15 cellular contexts compared by ENCODE assay signal in genomic region chr14:94449930-94450329, GRCh38. TPM values are rescaled to one million over a fixed set of nuclear protein-coding genes. Genes with fewer than 3 reads are reported as not detected.
DNase-seq lines count a peak whose midpoint lies in the region; ATAC-seq, FAIRE-seq and TF ChIP-seq lines count a peak whose summit lies in the region.
"Had no signal": no experiment of that assay in that cellular context is flagged by ENCODE, and none has a peak within 500 bp of the region (broad histone marks: within the 10 kb centered on the region; RNA-seq: fewer than 3 reads in every experiment).

No MANE protein-coding gene starts in this region.

- peak overlapping the region; percentile 10 for H3K4ac ChIP-seq in H1 (replicated peaks; ENCODE audit: insufficient read length, low read depth, low read length)

- TF ChIP-seq POLR2A in HepG2 (IDR thresholded peaks at IDR 0.05; ENCODE audit: insufficient read depth in 1 of 2, low read depth in 2 of 2, low read length in 2 of 2): no peak
- no peak for TF ChIP-seq POLR2A in right lobe of liver (IDR thresholded peaks at IDR 0.05)
- TF ChIP-seq POLR2A in H1 (IDR thresholded peaks at IDR 0.05; ENCODE audit: control extremely low read depth in 1 of 2, low read depth in 2 of 2, low read length in 2 of 2): no peak
- TF ChIP-seq POLR2A in H54 (IDR thresholded peaks at IDR 0.05; ENCODE audit: low read depth, low read length): no peak

- H3K27ac ChIP-seq in HepG2 (ENCODE audit: extremely low read length, insufficient read depth, low read length) (peak overlapping the region; percentile 99), right lobe of liver (peak overlapping the region in 1 of 3 donors; percentile 93), H1 (ENCODE audit: low read depth, low read length) (no peak overlapping the region; the same call in 1 of the 2 replicates)
- H3K27ac ChIP-seq: BLaER1 had no signal

- H3K23ac ChIP-seq in H1 (ENCODE audit: insufficient read length): no peak overlapping the region

- H2BK15ac ChIP-seq in H1 (ENCODE audit: low read length): no peak overlapping the region

- H3K9ac ChIP-seq in HepG2 (ENCODE audit: insufficient read depth, low read depth, low read length): peak overlapping the region; percentile 99; the same call in 1 of the 2 replicates
- H3K9ac ChIP-seq in H1 (replicated peaks in 1 of 4; ENCODE audit: extremely low read depth in 1 of 4, low read depth in 3 of 4, low read length in 3 of 4): no peak overlapping the region
- H3K9ac ChIP-seq: BLaER1 had no signal

- no peak for FAIRE-seq in HepG2 (lab: Jason Lieb, UNC)
- FAIRE-seq in H1 (lab: Jason Lieb, UNC): no peak
- FAIRE-seq in H54 (lab: Jason Lieb, UNC): no peak
- FAIRE-seq: HTR-8/SVneo had no signal

- H3K4me3 ChIP-seq in HepG2 (replicated peaks in 1 of 3; ENCODE audit: insufficient read depth in 1 of 3, low read depth in 2 of 3, low read length in 3 of 3): peak overlapping the region in 1 of 3 experiments; percentile 79; a peak in 3 of 6 replicates
- peak overlapping the region in 1 of 3 donors; percentile 68 for H3K4me3 ChIP-seq in right lobe of liver
- H3K4me3 ChIP-seq in H1 (ENCODE audit: extremely low read depth in 1 of 4, insufficient read depth in 2 of 4, low read depth in 3 of 4, low read length in 4 of 4): no peak overlapping the region
- H3K4me3 ChIP-seq: BLaER1 had no signal

- no peaks in the 10 kb centered on the region for H3K4me1 Mint-ChIP-seq in osteocyte (ENCODE audit: unreplicated experiment)
- H3K4me1 Mint-ChIP-seq: CD8-positive, alpha-beta memory T cell had no signal

- no peak overlapping the region for H3K27ac Mint-ChIP-seq in osteocyte (ENCODE audit: unreplicated experiment)

- no peak overlapping the region for H2AK5ac ChIP-seq in H1 (ENCODE audit: low read depth, low read length)

- no peak overlapping the region for H4K8ac ChIP-seq in H1 (ENCODE audit: extremely low read depth, insufficient read depth, low read length)

- no peak overlapping the region for H3K56ac ChIP-seq in H1 (replicated peaks; ENCODE audit: insufficient read length, low read depth, low read length)

- CTCF ChIA-PET in HepG2 (lab: Yijun Ruan, JAX; ENCODE audit: low intra/inter-chr PET ratio, low total read pairs): no interaction called here
- CTCF ChIA-PET in H1 (lab: Charles Lee; ENCODE audit: partially characterized antibody): interaction anchor here (0.7 to 3.9 kb wide), 5 partner anchors 16 to 36 kb away, joined by 3 to 20 read pairs (median 4); no protein-coding TSS in a partner anchor

- H4K20me1 ChIP-seq in HepG2 (ENCODE audit: insufficient read depth, low read length): no peaks in the 10 kb centered on the region
- no peaks in the 10 kb centered on the region for H4K20me1 ChIP-seq in H1 (replicated peaks in 1 of 2; ENCODE audit: control insufficient read depth in 1 of 2, insufficient read depth in 2 of 2, low read length in 2 of 2)
- H4K20me1 ChIP-seq: BLaER1 had no signal

- no peaks in the 10 kb centered on the region for H3K36me3 Mint-ChIP-seq in osteocyte (ENCODE audit: unreplicated experiment)
- H3K36me3 Mint-ChIP-seq: CD8-positive, alpha-beta memory T cell had no signal

- peaks cover 2% of the 10 kb centered on the region; the same call in 1 of the 2 replicates for H3K23me2 ChIP-seq in H1 (ENCODE audit: low read depth, low read length)

- BruUV-seq in HepG2 (replicated peaks; lab: Mats Ljungman, UMichigan): no TSS peak

- no peak overlapping the region for H4K5ac ChIP-seq in H1 (ENCODE audit: insufficient read length, low read depth, low read length)

- 100% methylated on average over 6 of the region's 6 CpGs for WGBS in HepG2 (ENCODE audit: low lambda C conversion rate)
- 85% methylated on average over 6 of the region's 6 CpGs for WGBS in right lobe of liver (ENCODE audit: insufficient coverage, low coverage, low lambda C conversion rate, missing lambda C conversion rate)
- WGBS in H1 (ENCODE audit: extremely low coverage in 1 of 2, insufficient coverage in 1 of 2, insufficient read length in 1 of 2, insufficient replicate concordance in 2 of 2, low coverage in 1 of 2, low lambda C conversion rate in 2 of 2, missing lambda C conversion rate in 1 of 2), 2 experiments: 84% methylated on average over 6 of the region's 6 CpGs; no CpG with 5 or more reads in 1 of the 2 experiments

- H3K4me3 Mint-ChIP-seq in osteocyte (ENCODE audit: unreplicated experiment): no peak overlapping the region
- H3K4me3 Mint-ChIP-seq: CD8-positive, alpha-beta memory T cell had no signal

- no peak overlapping the region for H2BK5ac ChIP-seq in H1 (ENCODE audit: low read depth, low read length)

- peak overlapping the region; percentile 89 for H2BK20ac ChIP-seq in H1 (ENCODE audit: low read length)

- intact Hi-C loops in HepG2 (cut with micrococcal nuclease; ENCODE audit: unreplicated experiment) (no loop called here), right lobe of liver (cut with DNase I) (loop anchor here in 1 of 2 donors (10.0 kb wide), 1 partner anchor 95 kb away; no protein-coding TSS in a partner anchor)

- H3K27me3 Mint-ChIP-seq in osteocyte (ENCODE audit: unreplicated experiment): peaks cover 45% of the 10 kb centered on the region

- no peak overlapping the region; the same call in 1 of the 2 replicates for H3K18ac ChIP-seq in H1 (ENCODE audit: extremely low read depth, low read length)

- H3K4me1 ChIP-seq in HepG2 (ENCODE audit: insufficient read depth, low read length): peaks cover 94% of the 10 kb centered on the region
- H3K4me1 ChIP-seq in right lobe of liver: peaks cover 0 to 41% (median 9%) of the 10 kb centered on the region in 4 donors
- H3K4me1 ChIP-seq in H1 (replicated peaks in 1 of 4; ENCODE audit: control insufficient read depth in 3 of 4, insufficient read depth in 4 of 4, low read length in 3 of 4): peaks cover 10 to 27% (median 19%) of the 10 kb centered on the region in 4 experiments

- H2BK12ac ChIP-seq in H1 (ENCODE audit: low read depth, low read length): peak overlapping the region; percentile 32; the same call in 1 of the 2 replicates

- peak overlapping the region; percentile 93 for H3K4me2 ChIP-seq in HepG2 (ENCODE audit: low read depth, low read length)
- peak overlapping the region; percentile 47 to 75; a peak in 1 of 4 replicates for H3K4me2 ChIP-seq in H1 (ENCODE audit: insufficient read depth in 1 of 2, low read depth in 2 of 2, low read length in 2 of 2)
- H3K4me2 ChIP-seq: BLaER1 had no signal

- H3K27me3 ChIP-seq in HepG2 (ENCODE audit: control insufficient read depth in 1 of 2, insufficient read depth in 2 of 2, low read length in 2 of 2): no peaks in the 10 kb centered on the region; a peak in 1 of 5 replicates
- no peaks in the 10 kb centered on the region for H3K27me3 ChIP-seq in right lobe of liver
- H3K27me3 ChIP-seq in H1 (replicated peaks in 1 of 4; ENCODE audit: control insufficient read depth in 3 of 4, extremely low read depth in 1 of 4, insufficient read depth in 3 of 4, low read length in 3 of 4): no peaks in the 10 kb centered on the region; a peak in 1 of 7 replicates
- H3K27me3 ChIP-seq: BLaER1 had no signal

- POLR2A ChIA-PET in HepG2 (lab: Yijun Ruan, JAX): no interaction called here
- POLR2A ChIA-PET in H1 (lab: Charles Lee; ENCODE audit: partially characterized antibody): interaction anchor here (1.5 kb wide), 1 partner anchor 74 kb away, joined by 4 read pairs; no protein-coding TSS in a partner anchor

- TF ChIP-seq RAD21 in HepG2 (CRISPR knock-in tag; IDR thresholded peaks at IDR 0.05): no peak
- no peak for TF ChIP-seq RAD21 in H1 (IDR thresholded peaks at IDR 0.05 in 1 of 2, conservative IDR thresholded peaks at IDR 0.05 in 1 of 2; ENCODE audit: low read depth in 2 of 2, low read length in 2 of 2)

- no peaks in the 10 kb centered on the region for H3K9me3 ChIP-seq in HepG2 (ENCODE audit: low read length)
- H3K9me3 ChIP-seq in right lobe of liver: no peaks in the 10 kb centered on the region
- H3K9me3 ChIP-seq in H1 (ENCODE audit: insufficient read depth in 2 of 2, low read depth in 1 of 2, low read length in 1 of 2): 0 out of 4 replicates have a peak, but pooled peaks cover 0 to 5% of the 10 kb centered on the region in 2 experiments
- H3K9me3 ChIP-seq: BLaER1, Caco-2 had no signal

- in situ Hi-C loops in HepG2 (cut with HindIII; ENCODE audit: extremely low pct_ligation_motif_present, low pct_unique_long_range_greater_than_20kb): no loop called here

- TF ChIP-seq CTCF in HepG2 (CRISPR knock-in tag; IDR thresholded peaks at IDR 0.05) (no peak), right lobe of liver (IDR thresholded peaks at IDR 0.05) (no peak), H1 (IDR thresholded peaks at IDR 0.05; ENCODE audit: control extremely low read depth in 1 of 3, insufficient read depth in 1 of 3, low read depth in 1 of 3, low read length in 3 of 3) (no peak), osteocyte (IDR thresholded peaks at IDR 0.05) (no peak)

- DNase-seq in HepG2 (ENCODE audit: low spot score) (no peak), right lobe of liver (no peak), H1 (ENCODE audit: low read depth in 1 of 2, low spot score in 2 of 2) (no peak), osteocyte (ENCODE audit: extremely low spot score, unreplicated experiment) (peak; percentile 30), H54 (ENCODE audit: insufficient read length, low spot score) (no peak), NCI-H187 treated with DMSO at 0.1 percent for 48 hours (lab: John Stamatoyannopoulos, UW) (no peak)
- DNase-seq: 8988T; AML-193; Caco-2; CD8-positive, alpha-beta memory T cell; DND-41; H7 had no signal

- H3K9me3 Mint-ChIP-seq in osteocyte (ENCODE audit: unreplicated experiment): peaks cover 12% of the 10 kb centered on the region

- H3K36me3 ChIP-seq in HepG2 (replicated peaks in 1 of 2; ENCODE audit: control insufficient read depth in 1 of 2, insufficient read depth in 2 of 2, low read length in 2 of 2) (peaks cover 0 to 25% of the 10 kb centered on the region in 2 experiments), right lobe of liver (peaks cover 0 to 17% (median 3%) of the 10 kb centered on the region in 4 donors), H1 (ENCODE audit: control insufficient read depth in 2 of 4, insufficient read depth in 4 of 4, low read length in 3 of 4) (no peaks in the 10 kb centered on the region)
- H3K36me3 ChIP-seq: BLaER1 had no signal

- no peak for ATAC-seq in HepG2
- ATAC-seq in right lobe of liver: no peak
- no peak for ATAC-seq in HG03175 (IDR thresholded peaks at IDR 0.05; ENCODE audit: unreplicated experiment)

- H3K79me1 ChIP-seq in H1 (ENCODE audit: low read depth, low read length): no peaks in the 10 kb centered on the region

- H2AFZ ChIP-seq in HepG2 (ENCODE audit: low read length) (no peak overlapping the region), H1 (ENCODE audit: low read length) (no peak overlapping the region)

- H2BK120ac ChIP-seq in H1 (replicated peaks; ENCODE audit: low read depth, low read length): peak overlapping the region; percentile 12

- TF ChIP-seq EP300 in HepG2 (IDR thresholded peaks at IDR 0.05; ENCODE audit: low read depth in 2 of 2, low read length in 2 of 2) (no peak), HepG2 (CRISPR knock-in tag; IDR thresholded peaks at IDR 0.05; ENCODE audit: borderline replicate concordance) (no peak), H1 (IDR thresholded peaks at IDR 0.05; ENCODE audit: borderline replicate concordance in 1 of 2, low read depth in 2 of 2, low read length in 2 of 2) (no peak)

- H3K79me2 ChIP-seq in HepG2 (ENCODE audit: insufficient read depth, low read length) (peaks cover 52% of the 10 kb centered on the region), H1 (ENCODE audit: control insufficient read depth in 1 of 2, insufficient read depth in 2 of 2, low read length in 2 of 2) (no peaks in the 10 kb centered on the region)

- no peak overlapping the region for H3K14ac ChIP-seq in H1 (ENCODE audit: insufficient read length)

- H4K91ac ChIP-seq in H1 (replicated peaks; ENCODE audit: insufficient read length, low read length): peak overlapping the region; percentile 79

RNA-seq across cellular contexts. Expression of gene SERPINA11, which starts 2.7 kb away (rescaled TPM):
- total RNA-seq in HepG2 (2016; rRNA removed; fragmentation: Illumina TruSeq; extraction: Trizol) (9.8 and 21.2 TPM in 2 replicates), right lobe of liver (100 to 1,000 TPM in 4 of 6 experiments, 10 to 100 TPM in 2; 79.7 to 414 (median 172) TPM), osteocyte (not detected in 2 replicates)
- 4.9 TPM in 2 replicates for total RNA-seq in HepG2 (2016; cell fraction: cytosol; rRNA removed; fragmentation: Illumina TruSeq; extraction: Trizol; ENCODE audit: low read depth)
- total RNA-seq in HepG2 (2016; cell fraction: insoluble cytoplasmic fraction; rRNA removed; fragmentation: Illumina TruSeq; extraction: Trizol): 7.7 and 19.9 TPM in 2 replicates
- 6.8 and 7.2 TPM in 2 replicates for total RNA-seq in HepG2 (2016; cell fraction: membrane; rRNA removed; fragmentation: Illumina TruSeq; extraction: Trizol)
- total RNA-seq in HepG2 (2016; cell fraction: nucleus; rRNA removed; fragmentation: Illumina TruSeq; extraction: Trizol): 17.5 and 21.4 TPM in 2 replicates
- polyA plus RNA-seq in HepG2 (2011; rRNA removed) (131 and 142 TPM in 2 replicates), H1 (2011; rRNA removed) (0.24 and 0.36 TPM in 2 replicates)
- 228 and 231 TPM in 2 replicates for polyA plus RNA-seq in HepG2 (2011; cell fraction: cytosol; rRNA removed)
- 105 and 121 TPM in 2 replicates for polyA plus RNA-seq in HepG2 (2011; cell fraction: nucleus; rRNA removed)
- 284 and 307 TPM in 2 replicates for polyA plus RNA-seq in HepG2 (2012)
- 9.3 and 10.7 TPM in 2 replicates for polyA plus RNA-seq in HepG2 (2016; cell fraction: cytosol; fragmentation: Illumina TruSeq; extraction: Trizol; ENCODE audit: low read depth)
- 10.5 and 15.9 TPM in 2 replicates for polyA plus RNA-seq in HepG2 (2016; cell fraction: insoluble cytoplasmic fraction; fragmentation: Illumina TruSeq; extraction: Trizol; ENCODE audit: low read depth)
- 8.6 and 9.0 TPM in 2 replicates for polyA plus RNA-seq in HepG2 (2016; cell fraction: membrane; fragmentation: Illumina TruSeq; extraction: Trizol; ENCODE audit: low read depth)
- polyA plus RNA-seq in HepG2 (2016; cell fraction: nucleus; fragmentation: Illumina TruSeq; extraction: Trizol; ENCODE audit: insufficient read depth, low read depth): 40.1 and 45.5 TPM in 2 replicates
- polyA minus RNA-seq in HepG2 (2011; rRNA and poly(A)+ RNA removed; ENCODE audit: low replicate concordance): 88.7 TPM in 1 of 2 replicates, not detected in the other
- polyA minus RNA-seq in HepG2 (2011; cell fraction: cytosol; rRNA and poly(A)+ RNA removed): 75.9 and 114 TPM in 2 replicates
- polyA minus RNA-seq in HepG2 (2011; cell fraction: nucleus; rRNA and poly(A)+ RNA removed): 62.1 and 71.2 TPM in 2 replicates
- 0.39 and 0.65 TPM in 2 replicates for total RNA-seq in H1 (2021; fragmentation: NEBNext Ultra II Directional; extraction: Animal tissue kit (Norgen Biotek cat#: 25700))
- polyA plus RNA-seq in H1 (2011; cell fraction: cytosol; rRNA removed): 0.27 TPM
- 0.17 TPM for polyA plus RNA-seq in H1 (2011; cell fraction: nucleus; rRNA removed)
- 0.11 to 0.36 TPM (median 0.32 TPM) in 3 of 4 replicates, not detected in the other for polyA plus RNA-seq in H1 (2012, experiment 1 of 2)
- 0.34 TPM for polyA plus RNA-seq in H1 (2012, experiment 2 of 2)
- polyA plus RNA-seq in H1 (2013, experiment 1 of 2): 1.2 TPM
- 1.2 TPM for polyA plus RNA-seq in H1 (2013, experiment 2 of 2)
- polyA minus RNA-seq in H1 (2011; rRNA and poly(A)+ RNA removed): 0.15 TPM in 1 of 2 replicates, not detected in the other
- not detected for polyA minus RNA-seq in H1 (2011; cell fraction: cytosol; rRNA and poly(A)+ RNA removed)
- polyA minus RNA-seq in H1 (2011; cell fraction: nucleus; rRNA and poly(A)+ RNA removed): not detected
- total RNA-seq: CD8-positive, alpha-beta memory T cell had no signal
- polyA plus RNA-seq: CD8-positive, alpha-beta memory T cell had no signal

RNA-seq across cellular contexts. Expression of gene SERPINA9, which starts 26.1 kb away (rescaled TPM):
- not detected in 2 replicates for total RNA-seq in HepG2 (2016; rRNA removed; fragmentation: Illumina TruSeq; extraction: Trizol)
- not detected in 2 replicates for total RNA-seq in HepG2 (2016; cell fraction: cytosol; rRNA removed; fragmentation: Illumina TruSeq; extraction: Trizol; ENCODE audit: low read depth)
- not detected in 2 replicates for total RNA-seq in HepG2 (2016; cell fraction: insoluble cytoplasmic fraction; rRNA removed; fragmentation: Illumina TruSeq; extraction: Trizol)
- not detected in 2 replicates for total RNA-seq in HepG2 (2016; cell fraction: membrane; rRNA removed; fragmentation: Illumina TruSeq; extraction: Trizol)
- total RNA-seq in HepG2 (2016; cell fraction: nucleus; rRNA removed; fragmentation: Illumina TruSeq; extraction: Trizol): not detected in 2 replicates
- polyA plus RNA-seq in HepG2 (2011; rRNA removed): 0.12 and 0.21 TPM in 2 replicates
- 0.16 and 0.18 TPM in 2 replicates for polyA plus RNA-seq in HepG2 (2011; cell fraction: cytosol; rRNA removed)
- polyA plus RNA-seq in HepG2 (2011; cell fraction: nucleus; rRNA removed): 0.64 and 1.1 TPM in 2 replicates
- 0.17 and 0.78 TPM in 2 replicates for polyA plus RNA-seq in HepG2 (2012)
- polyA plus RNA-seq in HepG2 (2016; cell fraction: cytosol; fragmentation: Illumina TruSeq; extraction: Trizol; ENCODE audit: low read depth): not detected in 2 replicates
- not detected in 2 replicates for polyA plus RNA-seq in HepG2 (2016; cell fraction: insoluble cytoplasmic fraction; fragmentation: Illumina TruSeq; extraction: Trizol; ENCODE audit: low read depth)
- polyA plus RNA-seq in HepG2 (2016; cell fraction: membrane; fragmentation: Illumina TruSeq; extraction: Trizol; ENCODE audit: low read depth): not detected in 2 replicates
- not detected in 2 replicates for polyA plus RNA-seq in HepG2 (2016; cell fraction: nucleus; fragmentation: Illumina TruSeq; extraction: Trizol; ENCODE audit: insufficient read depth, low read depth)
- 0.12 TPM in 1 of 2 replicates, not detected in the other for polyA minus RNA-seq in HepG2 (2011; rRNA and poly(A)+ RNA removed; ENCODE audit: low replicate concordance)
- polyA minus RNA-seq in HepG2 (2011; cell fraction: cytosol; rRNA and poly(A)+ RNA removed): not detected in 2 replicates
- 0.37 TPM in 1 of 2 replicates, not detected in the other for polyA minus RNA-seq in HepG2 (2011; cell fraction: nucleus; rRNA and poly(A)+ RNA removed)
- under 1 TPM in 1 of 6 experiments, not detected in 5; 0.18 TPM for total RNA-seq in right lobe of liver
- not detected in 2 replicates for total RNA-seq in H1 (2021; fragmentation: NEBNext Ultra II Directional; extraction: Animal tissue kit (Norgen Biotek cat#: 25700))
- polyA plus RNA-seq in H1 (2011; rRNA removed): not detected in 2 replicates
- not detected for polyA plus RNA-seq in H1 (2011; cell fraction: cytosol; rRNA removed)
- polyA plus RNA-seq in H1 (2011; cell fraction: nucleus; rRNA removed): not detected
- not detected in 4 replicates for polyA plus RNA-seq in H1 (2012, experiment 1 of 2)
- not detected for polyA plus RNA-seq in H1 (2012, experiment 2 of 2)
- not detected for polyA plus RNA-seq in H1 (2013, experiment 1 of 2)
- polyA plus RNA-seq in H1 (2013, experiment 2 of 2): not detected
- not detected in 2 replicates for polyA minus RNA-seq in H1 (2011; rRNA and poly(A)+ RNA removed)
- not detected for polyA minus RNA-seq in H1 (2011; cell fraction: cytosol; rRNA and poly(A)+ RNA removed)
- not detected for polyA minus RNA-seq in H1 (2011; cell fraction: nucleus; rRNA and poly(A)+ RNA removed)
- not detected in 2 replicates for total RNA-seq in osteocyte
- total RNA-seq: Caco-2; CD8-positive, alpha-beta memory T cell; H7 had no signal
- polyA plus RNA-seq: CD8-positive, alpha-beta memory T cell had no signal

RNA-seq across cellular contexts. Expression of gene SERPINA12, which starts 59.3 kb away (rescaled TPM):
- not detected in 2 replicates for total RNA-seq in HepG2 (2016; rRNA removed; fragmentation: Illumina TruSeq; extraction: Trizol)
- not detected in 2 replicates for total RNA-seq in HepG2 (2016; cell fraction: cytosol; rRNA removed; fragmentation: Illumina TruSeq; extraction: Trizol; ENCODE audit: low read depth)
- total RNA-seq in HepG2 (2016; cell fraction: insoluble cytoplasmic fraction; rRNA removed; fragmentation: Illumina TruSeq; extraction: Trizol): not detected in 2 replicates
- total RNA-seq in HepG2 (2016; cell fraction: membrane; rRNA removed; fragmentation: Illumina TruSeq; extraction: Trizol): not detected in 2 replicates
- not detected in 2 replicates for total RNA-seq in HepG2 (2016; cell fraction: nucleus; rRNA removed; fragmentation: Illumina TruSeq; extraction: Trizol)
- polyA plus RNA-seq in HepG2 (2011; rRNA removed): 0.08 TPM in 1 of 2 replicates, not detected in the other
- polyA plus RNA-seq in HepG2 (2011; cell fraction: cytosol; rRNA removed): 0.07 TPM in 1 of 2 replicates, not detected in the other
- polyA plus RNA-seq in HepG2 (2011; cell fraction: nucleus; rRNA removed): not detected in 2 replicates
- 9.8 and 20.4 TPM in 2 replicates for polyA plus RNA-seq in HepG2 (2012)
- not detected in 2 replicates for polyA plus RNA-seq in HepG2 (2016; cell fraction: cytosol; fragmentation: Illumina TruSeq; extraction: Trizol; ENCODE audit: low read depth)
- 0.11 TPM in 1 of 2 replicates, not detected in the other for polyA plus RNA-seq in HepG2 (2016; cell fraction: insoluble cytoplasmic fraction; fragmentation: Illumina TruSeq; extraction: Trizol; ENCODE audit: low read depth)
- polyA plus RNA-seq in HepG2 (2016; cell fraction: membrane; fragmentation: Illumina TruSeq; extraction: Trizol; ENCODE audit: low read depth): 0.08 TPM in 1 of 2 replicates, not detected in the other
- not detected in 2 replicates for polyA plus RNA-seq in HepG2 (2016; cell fraction: nucleus; fragmentation: Illumina TruSeq; extraction: Trizol; ENCODE audit: insufficient read depth, low read depth)
- polyA minus RNA-seq in HepG2 (2011; rRNA and poly(A)+ RNA removed; ENCODE audit: low replicate concordance): 0.10 TPM in 1 of 2 replicates, not detected in the other
- not detected in 2 replicates for polyA minus RNA-seq in HepG2 (2011; cell fraction: cytosol; rRNA and poly(A)+ RNA removed)
- not detected in 2 replicates for polyA minus RNA-seq in HepG2 (2011; cell fraction: nucleus; rRNA and poly(A)+ RNA removed)
- total RNA-seq in right lobe of liver: 1 to 10 TPM in 1 of 6 experiments, under 1 TPM in 2, not detected in 3; 0.26 to 2.8 (median 0.39) TPM
- not detected in 2 replicates for total RNA-seq in H1 (2021; fragmentation: NEBNext Ultra II Directional; extraction: Animal tissue kit (Norgen Biotek cat#: 25700))
- not detected in 2 replicates for polyA plus RNA-seq in H1 (2011; rRNA removed)
- polyA plus RNA-seq in H1 (2011; cell fraction: cytosol; rRNA removed): not detected
- not detected for polyA plus RNA-seq in H1 (2011; cell fraction: nucleus; rRNA removed)
- polyA plus RNA-seq in H1 (2012, experiment 1 of 2): not detected in 4 replicates
- not detected for polyA plus RNA-seq in H1 (2012, experiment 2 of 2)
- not detected for polyA plus RNA-seq in H1 (2013, experiment 1 of 2)
- not detected for polyA plus RNA-seq in H1 (2013, experiment 2 of 2)
- polyA minus RNA-seq in H1 (2011; rRNA and poly(A)+ RNA removed): not detected in 2 replicates
- not detected for polyA minus RNA-seq in H1 (2011; cell fraction: cytosol; rRNA and poly(A)+ RNA removed)
- not detected for polyA minus RNA-seq in H1 (2011; cell fraction: nucleus; rRNA and poly(A)+ RNA removed)
- total RNA-seq in osteocyte: not detected in 2 replicates
- total RNA-seq: Caco-2; CD8-positive, alpha-beta memory T cell; H7 had no signal
- polyA plus RNA-seq: CD8-positive, alpha-beta memory T cell had no signal
